ENCODE assay signal across 23 cellular contexts in the genomic region with DNA sequence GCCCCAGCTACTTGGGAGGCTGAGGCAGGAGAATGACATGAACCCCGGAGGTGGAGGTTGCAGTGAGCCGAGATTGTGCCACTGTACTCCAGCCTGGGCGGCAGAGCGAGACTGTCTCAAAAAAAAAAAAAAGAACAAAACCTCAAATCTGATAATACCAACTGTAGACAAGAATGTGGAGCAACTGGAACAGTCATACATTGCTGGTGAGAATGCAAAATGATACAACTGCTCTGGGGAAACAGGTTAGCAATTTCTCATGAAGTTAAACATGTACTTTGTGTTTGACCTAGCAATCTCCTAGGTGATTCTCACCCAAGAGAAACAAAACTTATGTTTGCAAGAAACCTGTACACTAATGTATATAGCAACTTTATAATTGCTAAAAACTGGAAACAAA. TPM values are rescaled to one million over a fixed set of nuclear protein-coding genes. Genes with fewer than 3 reads are reported as not detected.
"Had no signal": no experiment of that assay in that cellular context is flagged by ENCODE, and none has a peak within 500 bp of the region (broad histone marks: within the 10 kb centered on the region; RNA-seq: fewer than 3 reads in every experiment).

No MANE protein-coding gene starts in this region.

- H3K27me3 ChIP-seq: esophagus muscularis mucosa, heart right ventricle, neural progenitor cell had no signal

- H3K4me3 ChIP-seq: esophagus muscularis mucosa, heart right ventricle, neural progenitor cell, psoas muscle, thoracic aorta had no signal

- H3K27ac ChIP-seq: esophagus muscularis mucosa, heart right ventricle, neural progenitor cell, psoas muscle, thoracic aorta had no signal

- DNase-seq: activated CD4-positive, alpha-beta T cell treated with anti-CD3 and anti-CD28 coated beads, Interleukin-2, amount 50 U/mL, for 1 hour; activated CD8-positive, alpha-beta memory T cell treated with anti-CD3 and anti-CD28 coated beads for 24 hours; activated CD8-positive, alpha-beta memory T cell treated with anti-CD3 and anti-CD28 coated beads, Interleukin-2, amount 50 U/mL, for 48 hours; activated effector memory CD4-positive, alpha-beta T cell treated with Interleukin-2 at 50 U/mL for 16 hours; activated naive CD4-positive, alpha-beta T cell treated with anti-CD3 and anti-CD28 coated beads, Interleukin-2, amount 10 ng/mL, durations not matched to agents 7 days and 5 days; activated T-cell treated with anti-CD3 and anti-CD28 coated beads, Interleukin-2, amount 50 U/mL, for 48 hours; effector CD4-positive, alpha-beta T cell; heart right ventricle; mesendoderm; naive thymus-derived CD4-positive, alpha-beta T cell; psoas muscle; stimulated activated CD4-positive, alpha-beta T cell treated with anti-CD3 and anti-CD28 coated beads, Interleukin-4, amount 100 ng/mL, for 24 hours; SW 1271 had no signal

- H3K36me3 ChIP-seq: esophagus muscularis mucosa, heart right ventricle, neural progenitor cell, thoracic aorta had no signal

- FAIRE-seq: astrocyte had no signal

RNA-seq across cellular contexts. Expression of a gene that starts 29.1 kb away (rescaled TPM):
- total RNA-seq: astrocyte; cerebellum; esophagus muscularis mucosa; heart right ventricle; lower leg skin; mucosa of gallbladder; naive thymus-derived CD4-positive, alpha-beta T cell; osteoblast; psoas muscle; sciatic nerve; thoracic aorta; urinary bladder had no signal
